1 cellular context compared by ENCODE assay signal in the genomic region with DNA sequence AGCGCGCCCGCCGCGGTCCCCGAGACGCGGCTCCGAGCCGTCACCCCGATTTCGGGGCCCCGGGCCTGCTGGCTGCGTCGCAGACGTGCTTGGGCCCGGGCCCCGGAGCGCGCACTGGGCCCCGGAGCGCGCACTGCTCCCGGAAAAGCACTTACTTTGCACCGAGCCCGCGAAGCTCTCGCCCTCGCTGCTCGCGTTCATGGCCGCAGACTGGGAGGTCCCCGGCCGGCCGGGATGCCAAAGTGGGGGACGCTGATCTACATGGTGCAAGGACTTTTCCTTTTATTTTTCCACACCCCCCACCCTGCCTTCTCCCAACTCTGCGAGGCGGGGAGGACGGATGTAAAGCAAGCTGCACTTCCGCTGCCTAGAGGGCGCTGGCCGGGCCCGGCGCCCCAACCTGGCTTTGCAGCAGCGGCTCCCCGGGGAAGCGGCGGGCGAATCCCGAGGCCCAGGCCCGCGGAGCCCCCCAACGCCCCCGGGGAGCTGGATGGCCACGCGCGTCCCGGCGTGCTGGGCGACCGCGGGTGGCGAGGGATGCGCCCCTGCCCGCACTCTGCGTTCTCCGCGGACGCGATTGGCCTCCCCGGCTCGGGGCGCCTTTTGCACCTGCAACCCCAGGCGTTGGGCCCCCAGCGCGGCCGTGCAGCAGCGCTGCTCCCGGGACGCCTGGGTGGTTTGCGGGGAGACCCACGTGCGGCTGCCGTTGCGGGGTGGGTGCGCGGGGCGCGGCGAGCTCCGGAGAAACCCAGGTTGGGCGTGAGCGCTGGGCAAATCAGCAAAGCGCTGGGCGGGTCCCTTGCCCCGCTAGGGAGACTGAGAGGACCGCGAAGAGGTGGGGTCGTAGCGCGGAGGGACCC.
TF ChIP-seq lines count a peak whose summit lies in the region.

A gene (minus strand): TSS at position 344 of the 860 bp plus-strand sequence. CDS start 143 bp downstream, at position 201.

TF ChIP-seq in HCT116, 20 proteins besides CTCF, POLR2A, EP300 and RAD21 (continued from another document):
- TF ChIP-seq, protein P1, sequence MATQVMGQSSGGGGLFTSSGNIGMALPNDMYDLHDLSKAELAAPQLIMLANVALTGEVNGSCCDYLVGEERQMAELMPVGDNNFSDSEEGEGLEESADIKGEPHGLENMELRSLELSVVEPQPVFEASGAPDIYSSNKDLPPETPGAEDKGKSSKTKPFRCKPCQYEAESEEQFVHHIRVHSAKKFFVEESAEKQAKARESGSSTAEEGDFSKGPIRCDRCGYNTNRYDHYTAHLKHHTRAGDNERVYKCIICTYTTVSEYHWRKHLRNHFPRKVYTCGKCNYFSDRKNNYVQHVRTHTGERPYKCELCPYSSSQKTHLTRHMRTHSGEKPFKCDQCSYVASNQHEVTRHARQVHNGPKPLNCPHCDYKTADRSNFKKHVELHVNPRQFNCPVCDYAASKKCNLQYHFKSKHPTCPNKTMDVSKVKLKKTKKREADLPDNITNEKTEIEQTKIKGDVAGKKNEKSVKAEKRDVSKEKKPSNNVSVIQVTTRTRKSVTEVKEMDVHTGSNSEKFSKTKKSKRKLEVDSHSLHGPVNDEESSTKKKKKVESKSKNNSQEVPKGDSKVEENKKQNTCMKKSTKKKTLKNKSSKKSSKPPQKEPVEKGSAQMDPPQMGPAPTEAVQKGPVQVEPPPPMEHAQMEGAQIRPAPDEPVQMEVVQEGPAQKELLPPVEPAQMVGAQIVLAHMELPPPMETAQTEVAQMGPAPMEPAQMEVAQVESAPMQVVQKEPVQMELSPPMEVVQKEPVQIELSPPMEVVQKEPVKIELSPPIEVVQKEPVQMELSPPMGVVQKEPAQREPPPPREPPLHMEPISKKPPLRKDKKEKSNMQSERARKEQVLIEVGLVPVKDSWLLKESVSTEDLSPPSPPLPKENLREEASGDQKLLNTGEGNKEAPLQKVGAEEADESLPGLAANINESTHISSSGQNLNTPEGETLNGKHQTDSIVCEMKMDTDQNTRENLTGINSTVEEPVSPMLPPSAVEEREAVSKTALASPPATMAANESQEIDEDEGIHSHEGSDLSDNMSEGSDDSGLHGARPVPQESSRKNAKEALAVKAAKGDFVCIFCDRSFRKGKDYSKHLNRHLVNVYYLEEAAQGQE (IDR thresholded peaks at IDR 0.05; ENCODE audit: low read depth), result no peak
- TF ChIP-seq, protein P2, sequence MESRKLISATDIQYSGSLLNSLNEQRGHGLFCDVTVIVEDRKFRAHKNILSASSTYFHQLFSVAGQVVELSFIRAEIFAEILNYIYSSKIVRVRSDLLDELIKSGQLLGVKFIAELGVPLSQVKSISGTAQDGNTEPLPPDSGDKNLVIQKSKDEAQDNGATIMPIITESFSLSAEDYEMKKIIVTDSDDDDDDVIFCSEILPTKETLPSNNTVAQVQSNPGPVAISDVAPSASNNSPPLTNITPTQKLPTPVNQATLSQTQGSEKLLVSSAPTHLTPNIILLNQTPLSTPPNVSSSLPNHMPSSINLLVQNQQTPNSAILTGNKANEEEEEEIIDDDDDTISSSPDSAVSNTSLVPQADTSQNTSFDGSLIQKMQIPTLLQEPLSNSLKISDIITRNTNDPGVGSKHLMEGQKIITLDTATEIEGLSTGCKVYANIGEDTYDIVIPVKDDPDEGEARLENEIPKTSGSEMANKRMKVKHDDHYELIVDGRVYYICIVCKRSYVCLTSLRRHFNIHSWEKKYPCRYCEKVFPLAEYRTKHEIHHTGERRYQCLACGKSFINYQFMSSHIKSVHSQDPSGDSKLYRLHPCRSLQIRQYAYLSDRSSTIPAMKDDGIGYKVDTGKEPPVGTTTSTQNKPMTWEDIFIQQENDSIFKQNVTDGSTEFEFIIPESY (IDR thresholded peaks at IDR 0.05; ENCODE audit: extremely low read depth, insufficient replicate concordance, low read length), result no peak
- TF ChIP-seq SIN3A (IDR thresholded peaks at IDR 0.05; ENCODE audit: low read depth) (no peak), SP1 (IDR thresholded peaks at IDR 0.05; ENCODE audit: low read depth) (no peak), EZH2phosphoT487 (IDR thresholded peaks at IDR 0.05; ENCODE audit: borderline replicate concordance) (no peak), JUND (IDR thresholded peaks at IDR 0.05) (no peak), FOSL1 (IDR thresholded peaks at IDR 0.05; ENCODE audit: low read depth) (no peak), ZNF274 (IDR thresholded peaks at IDR 0.05; ENCODE audit: low read depth, low read length) (no peak), ZFX (IDR thresholded peaks at IDR 0.05) (peak; percentile 97), EZH2 (IDR thresholded peaks at IDR 0.05) (no peak), CBX3 (IDR thresholded peaks at IDR 0.05; ENCODE audit: low read depth) (no peak), CEBPB (IDR thresholded peaks at IDR 0.05; ENCODE audit: low read depth) (no peak), EGR1 (IDR thresholded peaks at IDR 0.05; ENCODE audit: low read depth) (no peak), POLR2AphosphoS5 (IDR thresholded peaks at IDR 0.05; ENCODE audit: low read depth, low read length) (peak; percentile 60)
- TF ChIP-seq, protein P3, sequence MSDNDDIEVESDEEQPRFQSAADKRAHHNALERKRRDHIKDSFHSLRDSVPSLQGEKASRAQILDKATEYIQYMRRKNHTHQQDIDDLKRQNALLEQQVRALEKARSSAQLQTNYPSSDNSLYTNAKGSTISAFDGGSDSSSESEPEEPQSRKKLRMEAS (IDR thresholded peaks at IDR 0.05), result peak; percentile 33; the same call in 1 of the 2 replicates
